8 cellular contexts compared by ENCODE assay signal in genomic region chrX:18354369-18355329, GRCh38. TPM values are rescaled to one million over a fixed set of nuclear protein-coding genes. Genes with fewer than 3 reads are reported as not detected.
DNase-seq lines count a peak whose midpoint lies in the region; ATAC-seq and TF ChIP-seq lines count a peak whose summit lies in the region.

Gene SCML2 (minus strand): TSS chrX:18354688. CDS start chrX:18334071, 20,617 bp downstream.

- H3K9me3 ChIP-seq in adipocyte (ENCODE audit: control insufficient read depth, low read length) = no peaks in the 10 kb centered on the region

- H3K36me3 ChIP-seq in GM23338 (ENCODE audit: insufficient read depth) (no peaks in the 10 kb centered on the region), adipocyte (ENCODE audit: control insufficient read depth, insufficient read depth, low read length, severe bottlenecking) (no peaks in the 10 kb centered on the region)

- peaks cover 9% of the 10 kb centered on the region for H3K27me3 Mint-ChIP-seq in GM23338 (ENCODE audit: insufficient read depth, low read depth, poor library complexity)

- no peaks in the 10 kb centered on the region for H4K20me1 ChIP-seq in GM23338 (replicated peaks; ENCODE audit: insufficient read depth)

- H3K4me1 ChIP-seq in GM23338 (ENCODE audit: insufficient read depth) (peaks cover 5% of the 10 kb centered on the region; the same call in 1 of the 2 replicates), adipocyte (ENCODE audit: control insufficient read depth, insufficient read depth, low read length) (no peaks in the 10 kb centered on the region)

- TF ChIP-seq CTCF in 22Rv1 (IDR thresholded peaks at IDR 0.05) (0 out of 2 replicates have a peak, but pooled peaks have one; percentile 11), GM23338 (conservative IDR thresholded peaks at IDR 0.05; ENCODE audit: low read depth in 2 of 2) (no peak)

- H3K9me2 ChIP-seq in GM23338 (ENCODE audit: insufficient read depth) = no peaks in the 10 kb centered on the region

- no peaks in the 10 kb centered on the region for H3K9me3 Mint-ChIP-seq in GM23338

- peak within 1 kb of the TSS; percentile 78 for H3K4me3 Mint-ChIP-seq in GM23338

- H3K27ac ChIP-seq in 22Rv1 = peak within 1 kb of the TSS; percentile 51
- no peak within 1 kb of the TSS for H3K27ac ChIP-seq in GM23338 (ENCODE audit: low read depth)

- intact Hi-C loops in left cardiac atrium (cut with DNase I) = no loop called here

- H3K27me3 ChIP-seq in GM23338 (ENCODE audit: insufficient read depth) (peaks cover 17% of the 10 kb centered on the region), adipocyte (replicated peaks; ENCODE audit: control insufficient read depth, insufficient read depth, low read length) (peaks cover 11% of the 10 kb centered on the region)

- ATAC-seq in GM23338 = peak; percentile 72
- ATAC-seq in left cardiac atrium = peak; percentile 88 to 92
- ATAC-seq in GM21423 (IDR thresholded peaks at IDR 0.05; ENCODE audit: unreplicated experiment) = no peak

- peak within 1 kb of the TSS; percentile 72; the same call in 1 of the 2 replicates for H2AFZ ChIP-seq in GM23338

- H3F3A ChIP-seq in GM23338 (replicated peaks; ENCODE audit: low read depth) = no peaks in the 10 kb centered on the region

- H3K4me2 ChIP-seq in GM23338 = peak within 1 kb of the TSS; percentile 84

- DNase-seq in GM23338 (ENCODE audit: low spot score) = peak; percentile 39
- peak; percentile 31 for DNase-seq in RPMI7951 (ENCODE audit: low read depth)
- DNase-seq in adipocyte (ENCODE audit: low read depth) = peak; percentile 71
- peak; percentile 36 for DNase-seq in left cardiac atrium
- peak; percentile 1 for DNase-seq in pons (ENCODE audit: low spot score)
- no peak for DNase-seq in NCI-H187 treated with DMSO at 0.1 percent for 48 hours (lab: John Stamatoyannopoulos, UW)

- peaks cover 13% of the 10 kb centered on the region; the same call in 2 of the 3 replicates for H3K4me1 Mint-ChIP-seq in GM23338

- H3K9ac ChIP-seq in adipocyte (ENCODE audit: low read length) = peak within 1 kb of the TSS; percentile 53

- H3K4me3 ChIP-seq in GM23338 (peak within 1 kb of the TSS; percentile 57), adipocyte (ENCODE audit: low read length) (peak within 1 kb of the TSS; percentile 74)

- H3K79me2 ChIP-seq in GM23338 (replicated peaks; ENCODE audit: insufficient read depth) = peaks cover 23% of the 10 kb centered on the region

- no peaks in the 10 kb centered on the region for H3K36me3 Mint-ChIP-seq in GM23338 (ENCODE audit: low read depth)

- H3K27ac Mint-ChIP-seq in GM23338 = no peak within 1 kb of the TSS

TF ChIP-seq in GM23338, 12 proteins besides CTCF, POLR2A, EP300 and RAD21:
- no peak for TF ChIP-seq ZNF462 (CRISPR knock-in tag; IDR thresholded peaks at IDR 0.05)
- TF ChIP-seq EZH2 (IDR thresholded peaks at IDR 0.05; ENCODE audit: low read depth, unreplicated experiment) = peak; percentile 24
- no peak for TF ChIP-seq EZH2phosphoT487 (IDR thresholded peaks at IDR 0.05; ENCODE audit: unreplicated experiment)
TF ChIP-seq in GM23338: peak in this region for 1.

RNA-seq across cellular contexts. Expression of gene SCML2, which starts in this region (rescaled TPM):
- total RNA-seq in GM23338 (2014; rRNA removed; shearing (Covaris generic)) = 21.5 and 26.2 TPM in 2 replicates
- 18.1 and 20.3 TPM in 2 replicates for polyA plus RNA-seq in GM23338 (2016; fragmentation: Nextera tagmentation; extraction: Ambion mirVana)
- 4.1 and 6.3 TPM in 2 replicates for total RNA-seq in RPMI7951 (2014; rRNA removed; shearing (Covaris generic))
- 1 to 10 TPM; 1.5 to 1.8 TPM for total RNA-seq in left cardiac atrium
